Comparison of ENCODE assay signal across 36 cellular contexts in genomic region chr5:6248132-6248531, GRCh38.
"Had no signal": no experiment of that assay in that cellular context is flagged by ENCODE, and none has a peak within 500 bp of the region (broad histone marks: within the 10 kb centered on the region; RNA-seq: fewer than 3 reads in every experiment).

No MANE protein-coding gene starts in this region.

- H3K4me1 Mint-ChIP-seq: activated CD4-positive, alpha-beta memory T cell treated with anti-CD3 and anti-CD28 coated beads, Interleukin-2, amount 10 ng/mL, durations not matched to agents 7 days and 5 days; activated CD4-positive, alpha-beta T cell treated with anti-CD3 and anti-CD28 coated beads for 36 hours; activated CD4-positive, alpha-beta T cell treated with anti-CD3 and anti-CD28 coated beads, Interleukin-2, amount 10 ng/mL, durations not matched to agents 7 days and 5 days; activated CD8-positive, alpha-beta memory T cell treated with anti-CD3 and anti-CD28 coated beads, Interleukin-2, amount 10 ng/mL, durations not matched to agents 7 days and 5 days; activated naive CD8-positive, alpha-beta T cell treated with anti-CD3 and anti-CD28 coated beads for 36 hours had no signal

- H3K4me3 Mint-ChIP-seq: activated CD4-positive, alpha-beta memory T cell treated with anti-CD3 and anti-CD28 coated beads, Interleukin-2, amount 10 ng/mL, durations not matched to agents 7 days and 5 days; activated CD4-positive, alpha-beta T cell treated with anti-CD3 and anti-CD28 coated beads for 36 hours; activated CD4-positive, alpha-beta T cell treated with anti-CD3 and anti-CD28 coated beads, Interleukin-2, amount 10 ng/mL, durations not matched to agents 7 days and 5 days; activated CD8-positive, alpha-beta memory T cell treated with anti-CD3 and anti-CD28 coated beads, Interleukin-2, amount 10 ng/mL, durations not matched to agents 7 days and 5 days; activated CD8-positive, alpha-beta T cell treated with anti-CD3 and anti-CD28 coated beads, Interleukin-2, amount 10 ng/mL, durations not matched to agents 7 days and 5 days; activated naive CD4-positive, alpha-beta T cell treated with anti-CD3 and anti-CD28 coated beads for 36 hours; activated naive CD8-positive, alpha-beta T cell treated with anti-CD3 and anti-CD28 coated beads for 36 hours; activated T-cell treated with anti-CD3 and anti-CD28 coated beads, Interleukin-2, amount 50 U/mL, for 24 hours; T-helper 1 cell treated with Interleukin-12 subunit alpha and Interleukin-12 subunit beta and Interleukin-4 antibody, amounts not matched to agents 30 μg/mL and 1 μg/mL, for 36 hours; T-helper 2 cell treated with Interferon-gamma antibody and Interleukin-4, amounts not matched to agents 5 μg/mL and 100 μg/mL, for 36 hours; WTC11 had no signal

- H3K4me3 ChIP-seq: adrenal gland, body of pancreas, breast epithelium had no signal

- H3K9me3 ChIP-seq: adrenal gland, body of pancreas, breast epithelium had no signal

- H3K27ac Mint-ChIP-seq: activated CD4-positive, alpha-beta memory T cell treated with anti-CD3 and anti-CD28 coated beads, Interleukin-2, amount 10 ng/mL, durations not matched to agents 7 days and 5 days; activated CD4-positive, alpha-beta T cell treated with anti-CD3 and anti-CD28 coated beads for 36 hours; activated CD4-positive, alpha-beta T cell treated with anti-CD3 and anti-CD28 coated beads, Interleukin-2, amount 10 ng/mL, durations not matched to agents 7 days and 5 days; activated CD8-positive, alpha-beta memory T cell treated with anti-CD3 and anti-CD28 coated beads, Interleukin-2, amount 10 ng/mL, durations not matched to agents 7 days and 5 days; activated CD8-positive, alpha-beta T cell treated with anti-CD3 and anti-CD28 coated beads, Interleukin-2, amount 10 ng/mL, durations not matched to agents 7 days and 5 days; activated naive CD4-positive, alpha-beta T cell treated with anti-CD3 and anti-CD28 coated beads for 36 hours; activated naive CD4-positive, alpha-beta T cell treated with anti-CD3 and anti-CD28 coated beads, Interleukin-2, amount 50 U/mL, for 72 hours; activated naive CD8-positive, alpha-beta T cell treated with anti-CD3 and anti-CD28 coated beads for 36 hours; activated T-cell treated with anti-CD3 and anti-CD28 coated beads, Interleukin-2, amount 50 U/mL, for 24 hours; T-helper 1 cell treated with Interleukin-12 subunit alpha and Interleukin-12 subunit beta and Interleukin-4 antibody, amounts not matched to agents 30 μg/mL and 1 μg/mL, for 36 hours; T-helper 2 cell treated with Interferon-gamma antibody and Interleukin-4, amounts not matched to agents 5 μg/mL and 100 μg/mL, for 36 hours; WTC11 had no signal

- H3K4me1 ChIP-seq: adrenal gland, body of pancreas, breast epithelium had no signal

- DNase-seq: activated CD4-positive, alpha-beta memory T cell treated with anti-CD3 and anti-CD28 coated beads, Interleukin-2, amount 10 ng/mL, durations not matched to agents 7 days and 5 days; activated CD4-positive, alpha-beta T cell treated with anti-CD3 and anti-CD28 coated beads for 1 hour; activated CD4-positive, alpha-beta T cell treated with anti-CD3 and anti-CD28 coated beads for 36 hours; activated CD4-positive, alpha-beta T cell treated with anti-CD3 and anti-CD28 coated beads for 48 hours; activated CD4-positive, alpha-beta T cell treated with anti-CD3 and anti-CD28 coated beads, Interleukin-2, amount 10 ng/mL, durations not matched to agents 7 days and 5 days; activated CD4-positive, alpha-beta T cell treated with anti-CD3 and anti-CD28 coated beads, Interleukin-2, amount 50 U/mL, for 48 hours; activated CD4-positive, CD25-positive, alpha-beta regulatory T cell; activated CD8-positive, alpha-beta memory T cell treated with anti-CD3 and anti-CD28 coated beads for 24 hours; activated CD8-positive, alpha-beta memory T cell treated with anti-CD3 and anti-CD28 coated beads, Interleukin-2, amount 10 ng/mL, durations not matched to agents 7 days and 5 days; activated CD8-positive, alpha-beta memory T cell treated with anti-CD3 and anti-CD28 coated beads, Interleukin-2, amount 50 U/mL, for 48 hours; activated CD8-positive, alpha-beta T cell treated with anti-CD3 and anti-CD28 coated beads, Interleukin-2, amount 10 ng/mL, durations not matched to agents 7 days and 5 days; activated effector memory CD4-positive, alpha-beta T cell treated with anti-CD3 and anti-CD28 coated beads, Interleukin-2, amount 50 U/mL, for 16 hours; activated gamma-delta T cell treated with Interleukin-2 at 50 U/mL for 16 hours; activated naive CD4-positive, alpha-beta T cell; activated naive CD4-positive, alpha-beta T cell treated with anti-CD3 and anti-CD28 coated beads for 36 hours; activated naive CD4-positive, alpha-beta T cell treated with anti-CD3 and anti-CD28 coated beads, Interleukin-2, amount 50 U/mL, for 16 hours; activated naive CD8-positive, alpha-beta T cell treated with anti-CD3 and anti-CD28 coated beads for 36 hours; activated T-cell treated with anti-CD3 and anti-CD28 coated beads, Interleukin-2, amount 50 U/mL, for 24 hours; activated T-cell treated with anti-CD3 and anti-CD28 coated beads, Interleukin-2, amount 50 U/mL, for 48 hours; adrenal gland; amniotic stem cell; aorta; body of pancreas; brain microvascular endothelial cell; central memory CD4-positive, alpha-beta T cell; T-helper 1 cell; T-helper 9 cell; WERI-Rb-1 had no signal

- H3K36me3 ChIP-seq: adrenal gland, brain microvascular endothelial cell, breast epithelium, WERI-Rb-1 had no signal

- ATAC-seq: activated CD4-positive, alpha-beta T cell treated with anti-CD3 and anti-CD28 coated beads for 36 hours; activated CD4-positive, CD25-positive, alpha-beta regulatory T cell treated with anti-CD3 and anti-CD28 coated beads, Interleukin-2, amount 50 U/mL, for 24 hours; activated CD8-positive, alpha-beta memory T cell treated with anti-CD3 and anti-CD28 coated beads, Interleukin-2, amount 10 ng/mL, durations not matched to agents 7 days and 5 days; activated CD8-positive, alpha-beta T cell treated with anti-CD3 and anti-CD28 coated beads, Interleukin-2, amount 10 ng/mL, durations not matched to agents 7 days and 5 days; activated naive CD4-positive, alpha-beta T cell treated with anti-CD3 and anti-CD28 coated beads, Interleukin-2, amount 50 U/mL, for 72 hours; body of pancreas; WTC11 had no signal

- H3K27ac ChIP-seq: adrenal gland, body of pancreas, brain microvascular endothelial cell, breast epithelium, WERI-Rb-1 had no signal

- H3K9me3 Mint-ChIP-seq: activated CD4-positive, alpha-beta memory T cell treated with anti-CD3 and anti-CD28 coated beads, Interleukin-2, amount 10 ng/mL, durations not matched to agents 7 days and 5 days; activated CD4-positive, alpha-beta T cell treated with anti-CD3 and anti-CD28 coated beads, Interleukin-2, amount 10 ng/mL, durations not matched to agents 7 days and 5 days; activated naive CD4-positive, alpha-beta T cell treated with anti-CD3 and anti-CD28 coated beads, Interleukin-2, amount 50 U/mL, for 72 hours; activated naive CD8-positive, alpha-beta T cell treated with anti-CD3 and anti-CD28 coated beads for 36 hours; activated T-cell treated with anti-CD3 and anti-CD28 coated beads, Interleukin-2, amount 50 U/mL, for 24 hours; T-helper 1 cell treated with Interleukin-12 subunit alpha and Interleukin-12 subunit beta and Interleukin-4 antibody, amounts not matched to agents 30 μg/mL and 1 μg/mL, for 36 hours; T-helper 2 cell treated with Interferon-gamma antibody and Interleukin-4, amounts not matched to agents 5 μg/mL and 100 μg/mL, for 36 hours had no signal

- FAIRE-seq: astrocyte, TTC549 had no signal

- H3K27me3 Mint-ChIP-seq: activated CD4-positive, alpha-beta memory T cell treated with anti-CD3 and anti-CD28 coated beads, Interleukin-2, amount 10 ng/mL, durations not matched to agents 7 days and 5 days; activated CD4-positive, alpha-beta T cell treated with anti-CD3 and anti-CD28 coated beads, Interleukin-2, amount 10 ng/mL, durations not matched to agents 7 days and 5 days; activated CD8-positive, alpha-beta memory T cell treated with anti-CD3 and anti-CD28 coated beads, Interleukin-2, amount 10 ng/mL, durations not matched to agents 7 days and 5 days; activated naive CD8-positive, alpha-beta T cell treated with anti-CD3 and anti-CD28 coated beads for 36 hours had no signal

- H3K27me3 ChIP-seq: adrenal gland, body of pancreas, brain microvascular endothelial cell, breast epithelium had no signal
